In genomic region chr16:81590714-81591537, GRCh38 we compare ENCODE assay signal across 1 cellular context.
TF ChIP-seq lines count a peak whose summit lies in the region.

No MANE protein-coding gene starts in this region.

TF ChIP-seq in H1, 55 proteins besides CTCF, POLR2A, EP300 and RAD21:
- TF ChIP-seq E2F6 (IDR thresholded peaks at IDR 0.05): no peak
- 0 out of 2 replicates have a peak, but pooled peaks have one; percentile 33 for TF ChIP-seq KDM1A (IDR thresholded peaks at IDR 0.05; ENCODE audit: borderline replicate concordance, low read length)
- no peak for TF ChIP-seq CHD1 (IDR thresholded peaks at IDR 0.05; ENCODE audit: low read depth, low read length)
- no peak for TF ChIP-seq HDAC2 (IDR thresholded peaks at IDR 0.05; ENCODE audit: borderline replicate concordance in 1 of 2, low read depth in 2 of 2, low read length in 2 of 2)
TF ChIP-seq in H1: peak in this region for 1.
